In genomic region chr7:156640257-156640948, GRCh38 we compare ENCODE assay signal across 8 cellular contexts. TPM values are rescaled to one million over a fixed set of nuclear protein-coding genes. Genes with fewer than 3 reads are reported as not detected.
A peak's percentile ranks its signal among the peaks of the same experiment; 100 is the strongest.
DNase-seq lines count a peak whose midpoint lies in the region; ATAC-seq and TF ChIP-seq lines count a peak whose summit lies in the region.

Gene RNF32 (plus strand): TSS chr7:156640774. CDS start chr7:156643878, 3,104 bp downstream.

- peak within 1 kb of the TSS; percentile 53 for H3K27ac ChIP-seq in CD4-positive, alpha-beta T cell (ENCODE audit: low read depth, low read length)
- H3K27ac ChIP-seq in mucosa of rectum (ENCODE audit: low read depth in 2 of 2, low read length in 2 of 2) = peak within 1 kb of the TSS; percentile 78 to 90

- POLR2A ChIA-PET in CD4-positive, alpha-beta T cell (lab: Charles Lee) = interaction anchor here (1.0 to 1.3 kb wide), 4 partner anchors 26 to 253 kb away, joined by 3 to 7 read pairs (median 4); partner anchors contain the start of gene LMBR1

- peak within 1 kb of the TSS; percentile 89 for H3K4me3 Mint-ChIP-seq in CD4-positive, alpha-beta T cell

- intact Hi-C loops in CD4-positive, alpha-beta T cell (cut with DNase I, micrococcal nuclease) = loop anchor here (2.0 to 10.0 kb wide), 2 partner anchors 28 to 996 kb away; partner anchors contain the start of gene RBM33 (in 1 of the 2)

- no peaks in the 10 kb centered on the region for H3K27me3 ChIP-seq in CD4-positive, alpha-beta T cell (ENCODE audit: control insufficient read depth, insufficient read depth, low read length)
- no peaks in the 10 kb centered on the region for H3K27me3 ChIP-seq in mucosa of rectum (ENCODE audit: control insufficient read depth in 2 of 2, insufficient read depth in 2 of 2, low read length in 2 of 2)

- peak within 1 kb of the TSS; percentile 88 to 97 for H3K4me3 ChIP-seq in mucosa of rectum (ENCODE audit: low read length in 2 of 2)

- H3K9me3 Mint-ChIP-seq in CD4-positive, alpha-beta T cell = peaks cover 2% of the 10 kb centered on the region

- H3K36me3 ChIP-seq in mucosa of rectum (ENCODE audit: control insufficient read depth in 2 of 2, insufficient read depth in 2 of 2, low read length in 2 of 2) = no peaks in the 10 kb centered on the region

- peaks cover 7 to 11% of the 10 kb centered on the region in 2 donors for H3K4me1 ChIP-seq in mucosa of rectum (ENCODE audit: control insufficient read depth in 2 of 2, insufficient read depth in 2 of 2, low read length in 2 of 2)

- peak; percentile 87 to 98 (median 92) for DNase-seq in CD4-positive, alpha-beta T cell
- DNase-seq in NOMO-1 treated with DMSO at 0.1 percent for 48 hours (lab: John Stamatoyannopoulos, UW; ENCODE audit: unreplicated experiment) = peak; percentile 50
- DNase-seq in activated CD8-positive, alpha-beta memory T cell treated with anti-CD3 and anti-CD28 coated beads, Interleukin-2, amount 50 U/mL, for 48 hours = peak; percentile 100
- peak; percentile 88 for DNase-seq in epidermal melanocyte (ENCODE audit: insufficient read length, low spot score)
- DNase-seq in stimulated activated CD8-positive, alpha-beta memory T cell treated with anti-CD3 and anti-CD28 coated beads, Interleukin-4, amount 100 ng/mL, for 24 hours (ENCODE audit: low read depth) = peak; percentile 97

- no peak for TF ChIP-seq CTCF in CD4-positive, alpha-beta T cell (IDR thresholded peaks at IDR 0.05)

- peak; percentile 74 for ATAC-seq in CD4-positive, alpha-beta T cell (ENCODE audit: poor library complexity)
- ATAC-seq in GM19438 (IDR thresholded peaks at IDR 0.05; ENCODE audit: low read depth, unreplicated experiment) (peak; percentile 75), HG03575 (IDR thresholded peaks at IDR 0.05; ENCODE audit: extremely low read depth, insufficient number of reproducible peaks, low FRiP score, unreplicated experiment) (peak; percentile 49)

- H3K9ac ChIP-seq in mucosa of rectum (ENCODE audit: low read depth in 1 of 2, low read length in 2 of 2) = peak within 1 kb of the TSS; percentile 93 to 94

- H3K27me3 Mint-ChIP-seq in CD4-positive, alpha-beta T cell = peaks cover 69% of the 10 kb centered on the region

- CTCF ChIA-PET in CD4-positive, alpha-beta T cell (lab: Charles Lee) = no interaction called here

- H3K36me3 Mint-ChIP-seq in CD4-positive, alpha-beta T cell (ENCODE audit: low read depth) = no peaks in the 10 kb centered on the region

- no peaks in the 10 kb centered on the region for H3K9me3 ChIP-seq in CD4-positive, alpha-beta T cell (ENCODE audit: control insufficient read depth, low read length)
- no peaks in the 10 kb centered on the region for H3K9me3 ChIP-seq in mucosa of rectum (ENCODE audit: control insufficient read depth in 2 of 2, low read length in 2 of 2)

- peak within 1 kb of the TSS; percentile 85 for H3K27ac Mint-ChIP-seq in CD4-positive, alpha-beta T cell

- H3K4me1 Mint-ChIP-seq in CD4-positive, alpha-beta T cell (ENCODE audit: low read depth) = peaks cover 18% of the 10 kb centered on the region

RNA-seq across cellular contexts. Expression of gene RNF32, which starts in this region (rescaled TPM):
- total RNA-seq in CD4-positive, alpha-beta T cell = under 1 TPM in 1 of 2 experiments, not detected in 1; 0.99 TPM

Comparison
In these comparisons a context has a peak if more than half of its experiments do, and no peak if none do; other contexts are left out.
1. Peak in every context shown above with its lines: DNase-seq, ATAC-seq, H3K4me3 ChIP-seq and H3K27ac ChIP-seq.
2. Peak in DNase-seq, ATAC-seq and H3K27ac ChIP-seq in CD4-positive, alpha-beta T cell; RNA of the gene not detected or under 1 TPM.
3. DNase-seq: peak in every context shown above with its lines; median percentile 100 in activated CD8-positive, alpha-beta memory T cell treated with anti-CD3 and anti-CD28 coated beads, Interleukin-2, amount 50 U/mL, for 48 hours; 97 in stimulated activated CD8-positive, alpha-beta memory T cell treated with anti-CD3 and anti-CD28 coated beads, Interleukin-4, amount 100 ng/mL, for 24 hours; 92 in CD4-positive, alpha-beta T cell; 88 in epidermal melanocyte; 50 in NOMO-1 treated with DMSO at 0.1 percent for 48 hours.